12 cellular contexts compared by ENCODE assay signal in the genomic region with DNA sequence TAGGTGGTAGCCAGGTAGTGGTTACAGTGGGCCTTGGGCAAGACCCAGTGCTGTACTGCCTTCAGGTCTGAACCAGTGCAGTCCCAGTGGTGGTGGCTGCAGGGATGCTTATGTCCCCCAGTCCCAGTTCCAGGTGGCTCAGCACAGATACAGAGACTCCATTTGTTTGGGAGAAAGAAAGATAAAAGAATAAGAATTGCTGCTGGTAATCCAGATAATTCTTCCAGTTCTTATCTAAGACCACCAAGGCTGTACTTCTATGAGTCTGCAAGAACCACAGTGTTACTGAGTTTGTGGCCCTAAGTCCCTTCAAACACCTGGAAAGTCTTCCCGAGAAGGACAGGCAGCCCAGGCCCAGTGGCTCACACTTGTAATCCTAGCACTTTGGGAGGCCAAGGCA. TPM values are rescaled to one million over a fixed set of nuclear protein-coding genes. Genes with fewer than 3 reads are reported as not detected.
"Had no signal": no experiment of that assay in that cellular context is flagged by ENCODE, and none has a peak within 500 bp of the region (broad histone marks: within the 10 kb centered on the region; RNA-seq: fewer than 3 reads in every experiment).

No MANE protein-coding gene starts in this region.

- FAIRE-seq: HepG2 had no signal

- ATAC-seq: HCT116 had no signal

- H3K27ac ChIP-seq: GM23248, HL-60 had no signal

- H3K9ac ChIP-seq: GM23248 had no signal

- H3K4me1 ChIP-seq: HAP-1 had no signal

- H3K4me3 ChIP-seq: GM23248, HAP-1 had no signal

- H2AFZ ChIP-seq: GM23248 had no signal

- H3K36me3 ChIP-seq: HAP-1 had no signal

- DNase-seq: GM23248, GOT3, H7, HFFc6, IMR-90, KBM-7 had no signal

RNA-seq across cellular contexts. Expression of gene ATP2C2, which starts 33.9 kb away (rescaled TPM):
- total RNA-seq: GM23248, H4, HepG2, HFFc6, HT1080, IMR-90 had no signal
- polyA plus RNA-seq: IMR-90 had no signal

RNA-seq across cellular contexts. Expression of gene WFDC1, which starts 39.8 kb away (rescaled TPM):
- total RNA-seq: H4, HepG2 had no signal
- polyA plus RNA-seq: HepG2 had no signal
